ENCODE assay signal across 1 cellular context in the genomic region with DNA sequence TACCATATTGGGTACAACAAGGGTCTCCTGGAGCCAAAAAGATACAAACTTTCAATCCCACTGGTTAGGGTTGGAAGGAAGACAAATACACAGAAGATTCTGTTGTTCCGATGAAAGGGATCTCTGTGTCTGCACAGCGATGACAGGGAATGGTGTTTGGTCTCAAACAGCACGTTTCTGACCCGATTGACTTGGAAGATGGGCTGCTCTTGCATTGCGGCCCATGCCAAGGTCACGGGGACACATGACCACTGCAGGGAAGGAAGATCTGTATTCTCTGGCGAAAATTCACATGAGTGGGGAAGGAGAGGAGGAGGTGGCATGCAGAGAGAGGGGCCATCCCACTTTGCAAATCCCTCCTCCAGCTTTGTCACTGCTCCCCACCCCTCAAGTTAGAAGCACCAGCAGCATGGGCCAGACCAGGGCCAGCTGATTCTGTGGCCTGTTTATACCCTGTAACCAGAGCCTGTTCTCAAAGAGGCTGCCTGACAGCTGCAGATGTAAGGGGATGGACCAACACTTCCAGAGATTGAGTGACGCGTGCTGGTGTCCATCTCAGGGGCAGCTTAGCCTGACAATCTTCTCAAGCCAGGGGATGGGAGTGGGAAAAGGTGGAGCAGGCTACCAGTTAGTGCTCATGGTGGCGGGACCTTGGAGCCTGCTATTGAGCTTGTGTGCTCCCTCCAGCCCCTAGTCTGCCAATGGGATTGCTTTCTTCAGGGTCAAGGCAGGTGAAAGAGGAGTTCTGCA.
TF ChIP-seq lines count a peak whose summit lies in the region.

No MANE protein-coding gene starts in this region.

TF ChIP-seq in HEK293T, 16 proteins besides CTCF, POLR2A, EP300 and RAD21 (continued from another document):
- TF ChIP-seq, protein P1, sequence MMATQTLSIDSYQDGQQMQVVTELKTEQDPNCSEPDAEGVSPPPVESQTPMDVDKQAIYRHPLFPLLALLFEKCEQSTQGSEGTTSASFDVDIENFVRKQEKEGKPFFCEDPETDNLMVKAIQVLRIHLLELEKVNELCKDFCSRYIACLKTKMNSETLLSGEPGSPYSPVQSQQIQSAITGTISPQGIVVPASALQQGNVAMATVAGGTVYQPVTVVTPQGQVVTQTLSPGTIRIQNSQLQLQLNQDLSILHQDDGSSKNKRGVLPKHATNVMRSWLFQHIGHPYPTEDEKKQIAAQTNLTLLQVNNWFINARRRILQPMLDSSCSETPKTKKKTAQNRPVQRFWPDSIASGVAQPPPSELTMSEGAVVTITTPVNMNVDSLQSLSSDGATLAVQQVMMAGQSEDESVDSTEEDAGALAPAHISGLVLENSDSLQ (IDR thresholded peaks at IDR 0.05), result no peak
TF ChIP-seq in HEK293T: peak in this region for 0.
